22 cellular contexts compared by ENCODE assay signal in genomic region chr9:106829666-106830408, GRCh38. TPM values are rescaled to one million over a fixed set of nuclear protein-coding genes. Genes with fewer than 3 reads are reported as not detected.
DNase-seq lines count a peak whose midpoint lies in the region; ATAC-seq, FAIRE-seq and TF ChIP-seq lines count a peak whose summit lies in the region.
"Had no signal": no experiment of that assay in that cellular context is flagged by ENCODE, and none has a peak within 500 bp of the region (broad histone marks: within the 10 kb centered on the region; RNA-seq: fewer than 3 reads in every experiment).

No MANE protein-coding gene starts in this region.

- WGBS in mesenchymal stem cell = 42% methylated on average over 1 of the region's 2 CpGs

- no peaks in the 10 kb centered on the region for H3K79me1 ChIP-seq in mesenchymal stem cell (replicated peaks; ENCODE audit: low read length, poor library complexity, severe bottlenecking)

- H3K14ac ChIP-seq in mesenchymal stem cell (ENCODE audit: low read length in 2 of 2) = no peak overlapping the region

- no peaks in the 10 kb centered on the region for H3K36me3 ChIP-seq in astrocyte (ENCODE audit: insufficient read depth, low read length)
- H3K36me3 ChIP-seq in mesenchymal stem cell (ENCODE audit: control insufficient read depth in 1 of 2, insufficient read depth in 2 of 2, low read depth in 1 of 2, low read length in 2 of 2) = no peaks in the 10 kb centered on the region
- no peaks in the 10 kb centered on the region for H3K36me3 ChIP-seq in stomach smooth muscle (ENCODE audit: control insufficient read depth in 2 of 2, insufficient read depth in 2 of 2, low read length in 2 of 2)
- H3K36me3 ChIP-seq: tibial nerve had no signal

- H4K8ac ChIP-seq in mesenchymal stem cell (ENCODE audit: low read length) = no peak overlapping the region

- DNase-seq in astrocyte (ENCODE audit: low read depth) (no peak), fibroblast of peridontal ligament (ENCODE audit: extremely low read depth) (peak; percentile 12), mesenchymal stem cell (peak; percentile 19)
- no peak for DNase-seq in effector CD4-positive, alpha-beta T cell
- DNase-seq in stimulated activated naive CD8-positive, alpha-beta T cell treated with anti-CD3 and anti-CD28 coated beads, Interleukin-15, Interleukin-2, amounts not matched to agents 100 U/mL and 50 U/mL, for 24 hours = no peak
- DNase-seq: activated CD4-positive, alpha-beta T cell treated with anti-CD3 and anti-CD28 coated beads, Interleukin-2, amount 10 ng/mL, durations not matched to agents 24 days and 14 days; activated CD8-positive, alpha-beta memory T cell treated with anti-CD3 and anti-CD28 coated beads, Interleukin-2, amount 50 U/mL, for 48 hours; activated effector memory CD4-positive, alpha-beta T cell treated with Interleukin-2 at 50 U/mL for 16 hours; CD8-positive, alpha-beta memory T cell; DND-41; erythroblast; immature natural killer cell; NCI-H187 treated with DMSO at 0.1 percent for 48 hours; SIG-M5; T-cell had no signal

- no peak overlapping the region for H3K4me3 ChIP-seq in astrocyte (ENCODE audit: insufficient read depth, low read depth, low read length)
- H3K4me3 ChIP-seq in mesenchymal stem cell (ENCODE audit: insufficient read depth in 1 of 2, low read depth in 1 of 2, low read length in 2 of 2) = no peak overlapping the region
- peak overlapping the region in 1 of 2 donors; percentile 5 for H3K4me3 ChIP-seq in stomach smooth muscle (ENCODE audit: low read length in 2 of 2)
- H3K4me3 ChIP-seq: K562, tibial nerve had no signal

- no peak overlapping the region for H3K4me3 Mint-ChIP-seq in astrocyte (ENCODE audit: unreplicated experiment)
- H3K4me3 Mint-ChIP-seq: activated CD4-positive, alpha-beta T cell treated with anti-CD3 and anti-CD28 coated beads, Interleukin-2, amount 10 ng/mL, durations not matched to agents 24 days and 14 days; CD8-positive, alpha-beta memory T cell; immature natural killer cell; nephron; stimulated activated memory B cell treated with anti-CD40 and anti-IgM and Interleukin-4, amounts not matched to agents 10 μg/mL and 1 μg/mL and 100 μg/mL, for 72 hours; T-cell had no signal

- H2AFZ ChIP-seq in astrocyte (ENCODE audit: low read depth, low read length) (no peak overlapping the region), mesenchymal stem cell (ENCODE audit: low read depth, low read length) (no peak overlapping the region)

- no peak for ATAC-seq in HG02571 (IDR thresholded peaks at IDR 0.05; ENCODE audit: unreplicated experiment)
- no peak for ATAC-seq in stimulated activated naive CD8-positive, alpha-beta T cell treated with anti-CD3 and anti-CD28 coated beads, Interleukin-15, Interleukin-2, amounts not matched to agents 100 U/mL and 50 U/mL, for 24 hours
- ATAC-seq: K562; stimulated activated memory B cell treated with anti-CD40 and anti-IgM and Interleukin-4, amounts not matched to agents 10 μg/mL and 1 μg/mL and 100 μg/mL, for 72 hours; T-cell had no signal

- H3K9me3 ChIP-seq in astrocyte (ENCODE audit: insufficient read depth, low read depth, low read length) (no peaks in the 10 kb centered on the region), mesenchymal stem cell (ENCODE audit: control insufficient read depth, low read length) (no peaks in the 10 kb centered on the region), stomach smooth muscle (ENCODE audit: control insufficient read depth in 2 of 2, low read length in 2 of 2) (no peaks in the 10 kb centered on the region)

- H3K9ac ChIP-seq in astrocyte (ENCODE audit: low read length) = no peak overlapping the region
- peak overlapping the region; percentile 40 for H3K9ac ChIP-seq in mesenchymal stem cell (ENCODE audit: low read length)
- no peak overlapping the region for H3K9ac ChIP-seq in stomach smooth muscle (ENCODE audit: low read length in 2 of 2)

- no peaks in the 10 kb centered on the region for H3K79me2 ChIP-seq in astrocyte (ENCODE audit: insufficient read depth, low read length)

- H3K27ac ChIP-seq in astrocyte (ENCODE audit: low read depth, low read length) = no peak overlapping the region
- H3K27ac ChIP-seq in mesenchymal stem cell (ENCODE audit: low read length, poor library complexity, severe bottlenecking) = no peak overlapping the region
- H3K27ac ChIP-seq in stomach smooth muscle (ENCODE audit: low read length) = peak overlapping the region; percentile 75

- peak overlapping the region; percentile 22 for H3K27ac Mint-ChIP-seq in astrocyte (ENCODE audit: unreplicated experiment)
- H3K27ac Mint-ChIP-seq: activated CD4-positive, alpha-beta T cell treated with anti-CD3 and anti-CD28 coated beads, Interleukin-2, amount 10 ng/mL, durations not matched to agents 24 days and 14 days; CD8-positive, alpha-beta memory T cell; immature natural killer cell; nephron; stimulated activated memory B cell treated with anti-CD40 and anti-IgM and Interleukin-4, amounts not matched to agents 10 μg/mL and 1 μg/mL and 100 μg/mL, for 72 hours; T-cell had no signal

- no peak overlapping the region for H2BK120ac ChIP-seq in mesenchymal stem cell (ENCODE audit: low read depth, low read length)

- H2BK15ac ChIP-seq in mesenchymal stem cell (ENCODE audit: low read depth, poor library complexity, severe bottlenecking) = no peak overlapping the region

- no peak for TF ChIP-seq CTCF in astrocyte (IDR thresholded peaks at IDR 0.05; ENCODE audit: insufficient read depth, low read depth, low read length)

- H3K36me3 Mint-ChIP-seq in astrocyte (ENCODE audit: low read depth, unreplicated experiment) = no peaks in the 10 kb centered on the region
- H3K36me3 Mint-ChIP-seq: CD8-positive, alpha-beta memory T cell; stimulated activated memory B cell treated with anti-CD40 and anti-IgM and Interleukin-4, amounts not matched to agents 10 μg/mL and 1 μg/mL and 100 μg/mL, for 72 hours; T-cell had no signal

- H3K18ac ChIP-seq in mesenchymal stem cell (ENCODE audit: low read depth in 1 of 2, low read length in 2 of 2) = peak overlapping the region in 1 of 2 experiments; percentile 21

- no peak overlapping the region for H3K4ac ChIP-seq in mesenchymal stem cell (ENCODE audit: low read depth in 1 of 2, low read length in 2 of 2)

- no peak overlapping the region for H2AK5ac ChIP-seq in mesenchymal stem cell (ENCODE audit: low read length, severe bottlenecking)

- H3K4me2 ChIP-seq in astrocyte (ENCODE audit: low read length) = no peak overlapping the region
- no peak overlapping the region for H3K4me2 ChIP-seq in mesenchymal stem cell (ENCODE audit: low read length, poor library complexity, severe bottlenecking)

- no peak overlapping the region for H4K91ac ChIP-seq in mesenchymal stem cell (ENCODE audit: low read length)

- H2BK5ac ChIP-seq in mesenchymal stem cell (ENCODE audit: low read depth, low read length, poor library complexity, severe bottlenecking) = no peak overlapping the region

- H3K4me1 Mint-ChIP-seq in astrocyte (ENCODE audit: low read depth, unreplicated experiment) = peaks cover 22% of the 10 kb centered on the region
- H3K4me1 Mint-ChIP-seq: activated CD4-positive, alpha-beta T cell treated with anti-CD3 and anti-CD28 coated beads, Interleukin-2, amount 10 ng/mL, durations not matched to agents 24 days and 14 days; CD8-positive, alpha-beta memory T cell; immature natural killer cell; stimulated activated memory B cell treated with anti-CD40 and anti-IgM and Interleukin-4, amounts not matched to agents 10 μg/mL and 1 μg/mL and 100 μg/mL, for 72 hours; T-cell had no signal

- H3K23ac ChIP-seq in mesenchymal stem cell (ENCODE audit: low read length in 2 of 2) = no peak overlapping the region

- H3K9me3 Mint-ChIP-seq in astrocyte (ENCODE audit: unreplicated experiment) = peaks cover 10% of the 10 kb centered on the region

- H3K27me3 ChIP-seq in astrocyte (ENCODE audit: insufficient read depth, low read length) = no peaks in the 10 kb centered on the region
- H3K27me3 ChIP-seq in mesenchymal stem cell (ENCODE audit: control insufficient read depth in 1 of 2, insufficient read depth in 1 of 2, low read length in 2 of 2) = no peaks in the 10 kb centered on the region
- H3K27me3 ChIP-seq in stomach smooth muscle (ENCODE audit: control insufficient read depth in 1 of 2, insufficient read depth in 2 of 2, low read length in 2 of 2) = no peaks in the 10 kb centered on the region
- H3K27me3 ChIP-seq: tibial nerve had no signal

- no peak overlapping the region for H2BK12ac ChIP-seq in mesenchymal stem cell (ENCODE audit: low read length in 2 of 2)

- H3K27me3 Mint-ChIP-seq in astrocyte (ENCODE audit: low read depth, unreplicated experiment) = no peaks in the 10 kb centered on the region
- H3K27me3 Mint-ChIP-seq: activated CD4-positive, alpha-beta T cell treated with anti-CD3 and anti-CD28 coated beads, Interleukin-2, amount 10 ng/mL, durations not matched to agents 24 days and 14 days; CD8-positive, alpha-beta memory T cell; stimulated activated memory B cell treated with anti-CD40 and anti-IgM and Interleukin-4, amounts not matched to agents 10 μg/mL and 1 μg/mL and 100 μg/mL, for 72 hours; T-cell had no signal

- no peaks in the 10 kb centered on the region for H3K4me1 ChIP-seq in astrocyte (ENCODE audit: insufficient read depth, low read length)
- no peaks in the 10 kb centered on the region for H3K4me1 ChIP-seq in mesenchymal stem cell (ENCODE audit: control insufficient read depth, insufficient read depth, low read depth, low read length)
- peaks cover 2% of the 10 kb centered on the region for H3K4me1 ChIP-seq in stomach smooth muscle (ENCODE audit: control insufficient read depth, insufficient read depth, low read length)

- no peak for FAIRE-seq in astrocyte (lab: Jason Lieb, UNC)
- FAIRE-seq: bronchial epithelial cell, K562 had no signal

- no peaks in the 10 kb centered on the region for H4K20me1 ChIP-seq in astrocyte (ENCODE audit: insufficient read depth, low read length)

RNA-seq across cellular contexts. Expression of gene ZNF462, which starts 33.1 kb away (rescaled TPM):
- total RNA-seq in astrocyte = 98.4 and 126 TPM in 2 replicates
- polyA plus RNA-seq in mesenchymal stem cell (2013, experiment 1 of 2) = 5.2 TPM
- polyA plus RNA-seq in mesenchymal stem cell (2013, experiment 2 of 2) = 5.1 TPM
- polyA plus RNA-seq: CD8-positive, alpha-beta memory T cell; K562 had no signal

Comparison
In these comparisons a context has a peak if more than half of its experiments do, and no peak if none do; other contexts are left out.
1. DNase-seq: peak in fibroblast of peridontal ligament (single experiment) and mesenchymal stem cell (single experiment); none in astrocyte (single experiment), effector CD4-positive, alpha-beta T cell (single experiment) and stimulated activated naive CD8-positive, alpha-beta T cell treated with anti-CD3 and anti-CD28 coated beads, Interleukin-15, Interleukin-2, amounts not matched to agents 100 U/mL and 50 U/mL, for 24 hours (single experiment).